26 cellular contexts compared by ENCODE assay signal in the genomic region with DNA sequence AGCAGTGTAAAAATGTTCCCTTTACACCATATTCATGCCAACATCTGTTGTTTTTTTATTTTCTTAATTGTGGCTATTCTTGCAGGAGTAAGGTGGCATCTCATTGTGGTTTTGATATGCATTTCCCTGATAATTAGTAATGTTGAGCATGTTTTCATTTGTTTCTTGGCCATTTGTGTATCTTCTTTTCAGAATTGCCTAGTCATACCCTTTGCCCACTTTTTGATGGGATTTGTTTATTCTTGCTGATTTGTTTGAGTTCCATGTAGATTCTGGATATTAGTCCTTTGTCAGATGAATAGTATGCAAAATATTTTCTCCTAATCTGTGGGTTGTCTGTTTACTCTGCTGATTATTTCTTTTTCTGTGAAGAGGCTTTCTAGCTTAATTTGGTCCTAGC.
"Had no signal": no experiment of that assay in that cellular context is flagged by ENCODE, and none has a peak within 500 bp of the region (broad histone marks: within the 10 kb centered on the region; RNA-seq: fewer than 3 reads in every experiment).

No MANE protein-coding gene starts in this region.

- DNase-seq: colonic mucosa; cortex of kidney; dermis blood vessel endothelial cell; dorsolateral prefrontal cortex; effector CD4-positive, alpha-beta T cell; effector CD8-positive, alpha-beta T cell; effector memory CD4-positive, alpha-beta T cell; effector memory CD8-positive, alpha-beta T cell; endodermal cell; erythroblast; esophagus squamous epithelium; foreskin fibroblast; foreskin keratinocyte; foreskin melanocyte; gastrocnemius medialis; glutamatergic neuron; head of caudate nucleus; heart left ventricle; heart right ventricle had no signal

- H3K9me3 ChIP-seq: colonic mucosa, esophagus muscularis mucosa, esophagus squamous epithelium, gastrocnemius medialis, gastroesophageal sphincter, heart left ventricle had no signal

- H3K27ac ChIP-seq: colonic mucosa, coronary artery, dorsolateral prefrontal cortex, epithelial cell of prostate, esophagus muscularis mucosa, esophagus squamous epithelium, foreskin keratinocyte, gastrocnemius medialis, gastroesophageal sphincter, heart left ventricle, heart right ventricle had no signal

- H3K4me3 ChIP-seq: colonic mucosa, coronary artery, dorsolateral prefrontal cortex, esophagus muscularis mucosa, esophagus squamous epithelium, gastrocnemius medialis, gastroesophageal sphincter, heart left ventricle, heart right ventricle had no signal

- H3K36me3 ChIP-seq: colonic mucosa, esophagus muscularis mucosa, esophagus squamous epithelium, gastrocnemius medialis, gastroesophageal sphincter, heart left ventricle, heart right ventricle had no signal

- H3K4me1 ChIP-seq: colonic mucosa, foreskin keratinocyte, gastrocnemius medialis, heart right ventricle had no signal

- ATAC-seq: effector memory CD8-positive, alpha-beta T cell; esophagus mucosa; foreskin keratinocyte; gastrocnemius medialis; gastroesophageal sphincter; heart left ventricle; heart right ventricle had no signal

- FAIRE-seq: endometrium, endothelial cell of umbilical vein had no signal
